In genomic region chr20:48295966-48296421, GRCh38 we compare ENCODE assay signal across 10 cellular contexts.
DNase-seq lines count a peak whose midpoint lies in the region; ATAC-seq and TF ChIP-seq lines count a peak whose summit lies in the region.
"Had no signal": no experiment of that assay in that cellular context is flagged by ENCODE, and none has a peak within 500 bp of the region (broad histone marks: within the 10 kb centered on the region; RNA-seq: fewer than 3 reads in every experiment).

No MANE protein-coding gene starts in this region.

- no peaks in the 10 kb centered on the region for H3K9me2 ChIP-seq in hepatocyte (replicated peaks; ENCODE audit: insufficient read depth)

- POLR2A ChIA-PET in CD4-positive, alpha-beta T cell (lab: Charles Lee): no interaction called here

- H3K27ac Mint-ChIP-seq in HFFc6: peak overlapping the region; percentile 81
- H3K27ac Mint-ChIP-seq in CD4-positive, alpha-beta T cell: no peak overlapping the region

- H3K4me3 Mint-ChIP-seq in HFFc6: peak overlapping the region; percentile 35; the same call in 1 of the 2 replicates
- H3K4me3 Mint-ChIP-seq in CD4-positive, alpha-beta T cell: no peak overlapping the region

- peaks cover 20% of the 10 kb centered on the region for H3K4me1 ChIP-seq in hepatocyte (ENCODE audit: insufficient read depth)
- peaks cover 0 to 58% (median 43%) of the 10 kb centered on the region in 4 donors for H3K4me1 ChIP-seq in sigmoid colon

- H3K36me3 Mint-ChIP-seq in HFFc6 (ENCODE audit: low read depth): peaks cover 5% of the 10 kb centered on the region
- no peaks in the 10 kb centered on the region for H3K36me3 Mint-ChIP-seq in CD4-positive, alpha-beta T cell (ENCODE audit: low read depth)

- H2AFZ ChIP-seq in hepatocyte: no peak overlapping the region

- H3K9me3 ChIP-seq in hepatocyte (ENCODE audit: low read depth): no peaks in the 10 kb centered on the region
- H3K9me3 ChIP-seq in sigmoid colon: no peaks in the 10 kb centered on the region
- H3K9me3 ChIP-seq in CD4-positive, alpha-beta T cell (ENCODE audit: control insufficient read depth, low read length): no peaks in the 10 kb centered on the region

- no peaks in the 10 kb centered on the region for H3K36me3 ChIP-seq in hepatocyte (replicated peaks; ENCODE audit: insufficient read depth, low read depth)
- H3K36me3 ChIP-seq in sigmoid colon: no peaks in the 10 kb centered on the region

- intact Hi-C loops in sigmoid colon (cut with DNase I): loop anchor here (5.0 kb wide), 2 partner anchors 36 to 509 kb away; partner anchors contain the start of gene SULF2
- intact Hi-C loops in CD4-positive, alpha-beta T cell (cut with DNase I, micrococcal nuclease): no loop called here

- no peak overlapping the region for H3K4me3 ChIP-seq in hepatocyte
- no peak overlapping the region for H3K4me3 ChIP-seq in sigmoid colon

- H3K9me3 Mint-ChIP-seq in HFFc6: no peaks in the 10 kb centered on the region
- H3K9me3 Mint-ChIP-seq in CD4-positive, alpha-beta T cell: no peaks in the 10 kb centered on the region

- DNase-seq in HFFc6: peak; percentile 47
- DNase-seq in amniotic stem cell (lab: John Stamatoyannopoulos, UW): peak; percentile 31
- peak; percentile 40 for DNase-seq in hepatocyte (ENCODE audit: low spot score)
- DNase-seq in sigmoid colon: no peak
- DNase-seq in stimulated activated naive CD4-positive, alpha-beta T cell treated with Interleukin-2 at 50 U/mL for 16 hours (lab: John Stamatoyannopoulos, UW): no peak
- no peak for DNase-seq in CD4-positive, alpha-beta T cell
- DNase-seq: activated effector memory CD4-positive, alpha-beta T cell treated with Interleukin-2 at 50 U/mL for 16 hours; NCI-H1694 treated with DMSO at 0.1 percent for 48 hours had no signal

- H3K27me3 Mint-ChIP-seq in HFFc6 (ENCODE audit: insufficient read depth): peaks cover 10% of the 10 kb centered on the region
- peaks cover 25% of the 10 kb centered on the region for H3K27me3 Mint-ChIP-seq in CD4-positive, alpha-beta T cell

- TF ChIP-seq EP300 in sigmoid colon (IDR thresholded peaks at IDR 0.05): no peak

- H3K79me2 ChIP-seq in hepatocyte: no peaks in the 10 kb centered on the region

- no peak for TF ChIP-seq CTCF in HFFc6 (IDR thresholded peaks at IDR 0.05)
- no peak for TF ChIP-seq CTCF in hepatocyte (IDR thresholded peaks at IDR 0.05; ENCODE audit: poor library complexity)
- TF ChIP-seq CTCF in sigmoid colon (IDR thresholded peaks at IDR 0.05): no peak
- TF ChIP-seq CTCF in CD4-positive, alpha-beta T cell (IDR thresholded peaks at IDR 0.05): no peak

- no peak for TF ChIP-seq POLR2A in sigmoid colon (IDR thresholded peaks at IDR 0.05)

- H3K4me2 ChIP-seq in hepatocyte: no peak overlapping the region

- peak overlapping the region; percentile 68 for H3K27ac ChIP-seq in hepatocyte
- H3K27ac ChIP-seq in sigmoid colon: peak overlapping the region; percentile 60 to 82 (median 72)
- no peak overlapping the region for H3K27ac ChIP-seq in CD4-positive, alpha-beta T cell (ENCODE audit: low read depth, low read length)

- H3K4me1 Mint-ChIP-seq in HFFc6 (ENCODE audit: low read depth): peaks cover 60% of the 10 kb centered on the region
- H3K4me1 Mint-ChIP-seq in CD4-positive, alpha-beta T cell (ENCODE audit: low read depth): no peaks in the 10 kb centered on the region

- ATAC-seq in CD4-positive, alpha-beta T cell (ENCODE audit: poor library complexity): no peak
- ATAC-seq in HG02763 (IDR thresholded peaks at IDR 0.05; ENCODE audit: unreplicated experiment): no peak
- ATAC-seq in GM21447 (IDR thresholded peaks at IDR 0.05; ENCODE audit: unreplicated experiment): no peak

- H3K27me3 ChIP-seq in hepatocyte (no peaks in the 10 kb centered on the region), sigmoid colon (no peaks in the 10 kb centered on the region)
- H3K27me3 ChIP-seq in CD4-positive, alpha-beta T cell (ENCODE audit: control insufficient read depth, insufficient read depth, low read length): no peaks in the 10 kb centered on the region

- H4K20me1 ChIP-seq in hepatocyte (ENCODE audit: insufficient read depth, poor library complexity, severe bottlenecking): no peaks in the 10 kb centered on the region

- WGBS in hepatocyte (ENCODE audit: low lambda C conversion rate, missing lambda C conversion rate): 50% methylated on average over 6 of the region's 6 CpGs
- WGBS in sigmoid colon, 2 donors: 25 to 49% methylated on average over 6 of the region's 6 CpGs

- CTCF ChIA-PET in CD4-positive, alpha-beta T cell (lab: Charles Lee): no interaction called here

Comparison
In these comparisons a context has a peak if more than half of its experiments do, and no peak if none do; other contexts are left out.
1. DNase-seq: peak in HFFc6 (single experiment), amniotic stem cell (single experiment) and hepatocyte (single experiment); none in sigmoid colon (single experiment), stimulated activated naive CD4-positive, alpha-beta T cell treated with Interleukin-2 at 50 U/mL for 16 hours (single experiment) and CD4-positive, alpha-beta T cell (0 of 10).